Comparison of ENCODE assay signal across 24 cellular contexts in genomic region chr6:82322386-82322785, GRCh38.
"Had no signal": no experiment of that assay in that cellular context is flagged by ENCODE, and none has a peak within 500 bp of the region (broad histone marks: within the 10 kb centered on the region; RNA-seq: fewer than 3 reads in every experiment).

No MANE protein-coding gene starts in this region.

- H3K27me3 ChIP-seq: esophagus muscularis mucosa, neutrophil, right atrium auricular region, sigmoid colon, stomach, testis, tibial artery had no signal

- H3K4me3 ChIP-seq: coronary artery, esophagus muscularis mucosa, mucosa of descending colon, right atrium auricular region, sigmoid colon, stomach, testis, tibial artery had no signal

- H3K36me3 ChIP-seq: esophagus muscularis mucosa, neutrophil, right atrium auricular region, sigmoid colon, stomach, tibial artery had no signal

- H2AFZ ChIP-seq: parathyroid adenoma had no signal

- ATAC-seq: left lobe of liver; mucosa of descending colon; natural killer cell treated with Interleukin-12 subunit alpha and Interleukin-12 subunit beta and Interleukin-15 and Interleukin-18, amount 100 ng/mL, for 72 hours; stimulated activated effector memory CD8-positive, alpha-beta T cell treated with anti-CD3 and anti-CD28 coated beads, Interleukin-12 subunit alpha, Interleukin-12 subunit beta, amount 100 ng/mL, for 72 hours had no signal

- DNase-seq: dermis blood vessel endothelial cell; effector memory CD4-positive, alpha-beta T cell; foreskin melanocyte; hypothalamus; mesenchymal stem cell; mucosa of descending colon; naive B cell; sigmoid colon; stimulated activated CD4-positive, alpha-beta T cell treated with anti-CD3 and anti-CD28 coated beads, Interleukin-2, amount 100 ng/mL, for 24 hours; stimulated activated CD4-positive, alpha-beta T cell treated with anti-CD3 and anti-CD28 coated beads, Interleukin-4, amount 100 ng/mL, for 24 hours; stimulated activated naive CD4-positive, alpha-beta T cell treated with Interleukin-2 at 50 U/mL for 16 hours; stomach; testis; tibial artery had no signal

- H3K27ac ChIP-seq: coronary artery, esophagus muscularis mucosa, neutrophil, parathyroid adenoma, right atrium auricular region, sigmoid colon, stomach, testis, tibial artery had no signal

- H3K9me3 ChIP-seq: mucosa of descending colon, neutrophil, sigmoid colon, stomach, testis, tibial artery had no signal

- H3K9ac ChIP-seq: parathyroid adenoma had no signal

- H3K4me1 ChIP-seq: parathyroid adenoma, right atrium auricular region, sigmoid colon, stomach, testis, tibial artery had no signal

- H3K79me2 ChIP-seq: parathyroid adenoma had no signal

- FAIRE-seq: endothelial cell of umbilical vein, keratinocyte had no signal
